Comparison of ENCODE assay signal across 29 cellular contexts in the genomic region with DNA sequence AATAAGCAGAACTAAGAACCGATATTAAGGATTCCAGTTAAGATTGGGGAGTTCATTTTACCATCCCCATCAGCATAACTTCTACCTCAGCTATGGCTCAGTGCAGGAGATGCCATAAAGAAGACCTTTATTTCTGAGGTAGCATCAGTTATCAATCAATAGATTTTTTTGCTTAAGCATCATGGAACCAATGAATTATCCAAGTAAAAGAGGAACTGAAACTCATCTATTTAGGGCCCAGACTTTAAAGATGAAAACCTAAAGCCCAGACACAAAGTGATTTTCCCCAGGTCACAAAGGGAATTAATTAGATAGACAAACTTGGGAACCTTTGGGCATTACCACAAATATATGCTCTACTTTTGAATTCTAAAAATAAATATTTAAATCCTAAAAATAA.
DNase-seq lines count a peak whose midpoint lies in the region; ATAC-seq lines count a peak whose summit lies in the region.
"Had no signal": no experiment of that assay in that cellular context is flagged by ENCODE, and none has a peak within 500 bp of the region (broad histone marks: within the 10 kb centered on the region; RNA-seq: fewer than 3 reads in every experiment).

No MANE protein-coding gene starts in this region.

- ATAC-seq in GM18907 (IDR thresholded peaks at IDR 0.05; ENCODE audit: unreplicated experiment): peak; percentile 53
- ATAC-seq in GM21576 (IDR thresholded peaks at IDR 0.05; ENCODE audit: unreplicated experiment): peak; percentile 53
- peak; percentile 48 for ATAC-seq in HG03460 (IDR thresholded peaks at IDR 0.05; ENCODE audit: unreplicated experiment)
- ATAC-seq: activated T-helper 17 cell treated with anti-CD3 and anti-CD28 coated beads, Interleukin-2, amount 50 U/mL, for 72 hours; gastrocnemius medialis; left lobe of liver; Right ventricle myocardium inferior had no signal

- DNase-seq in RPMI8226 (peak; percentile 5), NCI-H2227 treated with DMSO at 0.1 percent for 48 hours (lab: John Stamatoyannopoulos, UW) (no peak), NCI-H2081 treated with DMSO at 0.1 percent for 48 hours (lab: John Stamatoyannopoulos, UW) (no peak)
- DNase-seq in effector memory CD4-positive, alpha-beta T cell: no peak
- DNase-seq: activated B cell treated with CpG ODN at 0.5 μM for 24 hours; activated CD4-positive, alpha-beta T cell treated with anti-CD3 and anti-CD28 coated beads, Interleukin-2, amount 50 U/mL, for 48 hours; activated CD8-positive, alpha-beta memory T cell treated with anti-CD3 and anti-CD28 coated beads, Interleukin-2, amount 50 U/mL, for 4 hours; activated naive CD8-positive, alpha-beta T cell treated with anti-CD3 and anti-CD28 coated beads for 36 hours; CD4-positive, CD25-positive, alpha-beta regulatory T cell; cortex of kidney; gastrocnemius medialis; GOT3; hippocampal formation; KBM-7; mesenchymal stem cell; NCI-H1694 treated with DMSO at 0.1 percent for 48 hours; NCI-H69; OCI-M1; SW 1271; T1000 had no signal

- no peaks in the 10 kb centered on the region for H3K4me1 ChIP-seq in effector memory CD4-positive, alpha-beta T cell (ENCODE audit: control insufficient read depth, insufficient read depth, low read length, poor library complexity, severe bottlenecking)
- H3K4me1 ChIP-seq: ascending aorta, prostate gland had no signal

- H3K36me3 ChIP-seq in effector memory CD4-positive, alpha-beta T cell (ENCODE audit: control insufficient read depth, insufficient read depth, low read length): no peaks in the 10 kb centered on the region
- H3K36me3 ChIP-seq: ascending aorta, neutrophil, prostate gland had no signal

- no peaks in the 10 kb centered on the region for H3K9me3 ChIP-seq in effector memory CD4-positive, alpha-beta T cell (ENCODE audit: control insufficient read depth, low read length)
- H3K9me3 ChIP-seq: ascending aorta, gastrocnemius medialis, neutrophil, prostate gland had no signal

- H3K4me3 ChIP-seq in effector memory CD4-positive, alpha-beta T cell (ENCODE audit: insufficient read depth, low read depth, low read length, poor library complexity, severe bottlenecking): no peak overlapping the region
- H3K4me3 ChIP-seq: ascending aorta, gastrocnemius medialis, prostate gland had no signal

- no peaks in the 10 kb centered on the region for H3K27me3 ChIP-seq in effector memory CD4-positive, alpha-beta T cell (replicated peaks; ENCODE audit: control insufficient read depth, insufficient read depth, low read length, poor library complexity, severe bottlenecking)
- H3K27me3 ChIP-seq: ascending aorta, gastrocnemius medialis, neutrophil had no signal

- no peak overlapping the region for H3K27ac ChIP-seq in effector memory CD4-positive, alpha-beta T cell (ENCODE audit: insufficient read depth, low read length, poor library complexity, severe bottlenecking)
- H3K27ac ChIP-seq: ascending aorta, gastrocnemius medialis, neutrophil, prostate gland had no signal
